ENCODE assay signal across 1 cellular context in the genomic region with DNA sequence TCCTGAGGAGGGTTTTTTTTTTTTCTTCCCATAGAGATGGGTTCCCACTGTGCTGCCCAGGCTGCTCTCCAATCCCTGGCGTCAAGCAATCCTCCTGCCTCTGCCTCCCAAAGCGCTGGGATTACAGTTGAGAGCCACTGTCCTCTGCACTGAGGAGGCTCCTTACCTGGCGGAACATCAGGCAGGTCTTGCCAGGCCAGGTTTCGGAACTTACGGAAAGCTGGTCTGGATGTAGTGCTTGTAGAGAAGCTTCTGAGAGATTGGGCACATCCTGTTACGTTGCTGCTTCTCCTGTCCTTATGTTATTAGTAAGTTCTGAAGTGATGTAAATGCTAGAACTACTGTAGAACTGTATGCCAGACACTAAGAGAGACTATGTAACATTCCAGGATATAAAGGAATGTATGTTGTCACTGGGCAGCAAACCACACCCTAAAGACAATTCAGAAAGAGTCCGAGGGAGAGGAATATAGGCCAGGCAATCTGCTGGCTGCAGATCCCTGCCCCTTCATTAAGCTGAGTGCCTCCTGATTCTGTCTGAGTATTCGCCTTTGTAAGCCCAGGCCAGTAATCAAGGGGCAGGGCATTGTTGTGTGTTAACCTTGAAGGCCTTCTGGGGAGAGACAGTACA.
TF ChIP-seq lines count a peak whose summit lies in the region.

No MANE protein-coding gene starts in this region.

TF ChIP-seq in HCT116, 20 proteins besides CTCF, POLR2A, EP300 and RAD21:
- TF ChIP-seq TCF7L2 (IDR thresholded peaks at IDR 0.05; ENCODE audit: borderline replicate concordance, extremely low read depth, insufficient read depth, insufficient read length) (no peak), FOSL1 (IDR thresholded peaks at IDR 0.05; ENCODE audit: low read depth) (no peak), ZFX (IDR thresholded peaks at IDR 0.05) (no peak), YY1 (IDR thresholded peaks at IDR 0.05; ENCODE audit: extremely low read depth, insufficient replicate concordance, low read depth, low read length) (no peak), EGR1 (IDR thresholded peaks at IDR 0.05; ENCODE audit: low read depth) (no peak), SIN3A (IDR thresholded peaks at IDR 0.05; ENCODE audit: low read depth) (no peak)
